8 cellular contexts compared by ENCODE assay signal in genomic region chr5:59275537-59276276, GRCh38.
DNase-seq lines count a peak whose midpoint lies in the region; ATAC-seq, FAIRE-seq and TF ChIP-seq lines count a peak whose summit lies in the region.

No MANE protein-coding gene starts in this region.

- FAIRE-seq in A549 (lab: Jason Lieb, UNC) (peak; percentile 73), HTR-8/SVneo (lab: Jason Lieb, UNC) (no peak)

- H3K36me3 ChIP-seq in gastrocnemius medialis = no peaks in the 10 kb centered on the region

- H3K27me3 ChIP-seq in gastrocnemius medialis = no peaks in the 10 kb centered on the region

- peak; percentile 81 to 85 for ATAC-seq in A549
- peak; percentile 61 to 63 for ATAC-seq in gastrocnemius medialis

- intact Hi-C loops in gastrocnemius medialis (cut with DNase I; ENCODE audit: low total_unique reads) = loop anchor here (5.0 kb wide), 1 partner anchor 77 kb away; no protein-coding TSS in a partner anchor

- TF ChIP-seq RAD21 in A549 (conservative IDR thresholded peaks at IDR 0.05 in 1 of 2, IDR thresholded peaks at IDR 0.05 in 1 of 2) = no peak; a peak in 1 of 5 replicates

- DNase-seq in A549 (ENCODE audit: low read depth in 1 of 2, low spot score in 1 of 2) (peak in 1 of 2 experiments; percentile 91), HTR-8/SVneo (ENCODE audit: insufficient read length, low spot score) (peak; percentile 8), brain pericyte (ENCODE audit: low read depth, low spot score) (peak; percentile 48), inferior parietal cortex (ENCODE audit: extremely low spot score) (peak; percentile 53), gastrocnemius medialis (no peak), GM20000 (ENCODE audit: low spot score) (no peak), amniotic stem cell (lab: John Stamatoyannopoulos, UW) (no peak)
- DNase-seq in central memory CD4-positive, alpha-beta T cell = no peak

- POLR2A ChIA-PET in A549 (lab: Yijun Ruan, JAX) = interaction anchor here (0.6 to 0.7 kb wide), 2 partner anchors 80 to 480 kb away, joined by 4 to 9 read pairs; no protein-coding TSS in a partner anchor

- H3K9me3 ChIP-seq in A549 = no peaks in the 10 kb centered on the region
- H3K9me3 ChIP-seq in gastrocnemius medialis = no peaks in the 10 kb centered on the region

- no peak for TF ChIP-seq POLR2A in A549 (IDR thresholded peaks at IDR 0.05; ENCODE audit: low read length)
- TF ChIP-seq POLR2A in gastrocnemius medialis (IDR thresholded peaks at IDR 0.05) = peak in 1 of 2 donors; percentile 13

- H3K4me2 ChIP-seq in A549 = peak overlapping the region; percentile 92

- peak overlapping the region; percentile 72 to 88 for H3K27ac ChIP-seq in A549
- H3K27ac ChIP-seq in gastrocnemius medialis = peak overlapping the region; percentile 54 to 80 (median 62)

- CTCF ChIA-PET in A549 (lab: Yijun Ruan, JAX) = interaction anchor here (1.2 to 2.6 kb wide), 5 partner anchors 10 to 91 kb away, joined by 4 to 15 read pairs (median 7); no protein-coding TSS in a partner anchor

- TF ChIP-seq CTCF in A549 (IDR thresholded peaks at IDR 0.05) (no peak), gastrocnemius medialis (IDR thresholded peaks at IDR 0.05 in 4 of 5, conservative IDR thresholded peaks at IDR 0.05 in 1 of 5) (no peak), GM20000 (IDR thresholded peaks at IDR 0.05; ENCODE audit: extremely low read depth, missing control alignments) (no peak)

- 2% methylated on average over 15 of the region's 15 CpGs for WGBS in A549 (ENCODE audit: missing lambda C conversion rate)

- in situ Hi-C loops in gastrocnemius medialis (cut with MboI; ENCODE audit: low sequenced_read_pairs in 4 of 4) = no loop called here

- no peak for TF ChIP-seq EP300 in A549 (IDR thresholded peaks at IDR 0.05)

- peak overlapping the region; percentile 54 for H3K4me3 ChIP-seq in A549
- H3K4me3 ChIP-seq in gastrocnemius medialis = peak overlapping the region; percentile 39 to 48 (median 44)

- H3K4me1 ChIP-seq in A549 (peaks cover 59% of the 10 kb centered on the region), gastrocnemius medialis (peaks cover 61 to 74% of the 10 kb centered on the region in 2 donors)

TF ChIP-seq in A549, 52 proteins besides CTCF, POLR2A, EP300 and RAD21:
- TF ChIP-seq JUN (IDR thresholded peaks at IDR 0.05) (peak; percentile 22 to 43; a peak in 2 of 5 replicates), FOXS1 (CRISPR knock-in tag; IDR thresholded peaks at IDR 0.05) (no peak)
TF ChIP-seq in A549: peak in this region for 1.

Comparison
In these comparisons a context has a peak if more than half of its experiments do, and no peak if none do; other contexts are left out.
1. DNase-seq: peak in HTR-8/SVneo (single experiment), brain pericyte (single experiment) and inferior parietal cortex (single experiment); none in gastrocnemius medialis (0 of 2), GM20000 (single experiment), amniotic stem cell (single experiment) and central memory CD4-positive, alpha-beta T cell (single experiment).